In genomic region chr4:99863804-99864203, GRCh38 we compare ENCODE assay signal across 18 cellular contexts. TPM values are rescaled to one million over a fixed set of nuclear protein-coding genes. Genes with fewer than 3 reads are reported as not detected.
A peak's percentile ranks its signal among the peaks of the same experiment; 100 is the strongest.
DNase-seq lines count a peak whose midpoint lies in the region; ATAC-seq and TF ChIP-seq lines count a peak whose summit lies in the region.
"Had no signal": no experiment of that assay in that cellular context is flagged by ENCODE, and none has a peak within 500 bp of the region (broad histone marks: within the 10 kb centered on the region; RNA-seq: fewer than 3 reads in every experiment).

No MANE protein-coding gene starts in this region.

- H3K9me3 ChIP-seq in GM23248 (ENCODE audit: low read depth) (no peaks in the 10 kb centered on the region), transverse colon (no peaks in the 10 kb centered on the region)
- H3K9me3 ChIP-seq: psoas muscle had no signal

- TF ChIP-seq POLR2A in transverse colon (IDR thresholded peaks at IDR 0.05) = no peak

- DNase-seq in GM23248 = peak; percentile 34
- DNase-seq in NCI-H69 (lab: John Stamatoyannopoulos, UW) = peak; percentile 32
- DNase-seq in epithelial cell of esophagus (ENCODE audit: low read depth) = peak; percentile 74
- no peak for DNase-seq in transverse colon
- DNase-seq: activated CD8-positive, alpha-beta memory T cell treated with anti-CD3 and anti-CD28 coated beads, Interleukin-2, amount 10 ng/mL, durations not matched to agents 7 days and 5 days; activated effector memory CD4-positive, alpha-beta T cell treated with anti-CD3 and anti-CD28 coated beads, Interleukin-2, amount 50 U/mL, for 16 hours; foreskin melanocyte; left ventricle myocardium superior; natural killer cell; NK-92 treated with Interleukin-12 subunit alpha and Interleukin-12 subunit beta, amount 100 ng/mL, for 24 hours; psoas muscle; stimulated activated CD4-positive, alpha-beta T cell treated with anti-CD3 and anti-CD28 coated beads, Interleukin-15, amount 100 ng/mL, for 24 hours had no signal

- 23 to 38% methylated on average over 3 of the region's 3 CpGs for WGBS in GM23248 (ENCODE audit: low coverage in 1 of 2, low lambda C conversion rate in 2 of 2, missing lambda C conversion rate in 2 of 2), 2 experiments
- 60 to 61% methylated on average over 2 to 3 of the region's 3 CpGs for WGBS in transverse colon (ENCODE audit: low coverage in 1 of 2), 2 donors

- no peak for ATAC-seq in HG03280 (IDR thresholded peaks at IDR 0.05; ENCODE audit: unreplicated experiment)
- ATAC-seq in GM18498 (IDR thresholded peaks at IDR 0.05; ENCODE audit: unreplicated experiment) = no peak
- ATAC-seq: activated CD4-positive, CD25-positive, alpha-beta regulatory T cell treated with anti-CD3 and anti-CD28 coated beads, Interleukin-2, amount 50 U/mL, for 24 hours; activated CD8-positive, alpha-beta memory T cell treated with anti-CD3 and anti-CD28 coated beads, Interleukin-2, amount 10 ng/mL, durations not matched to agents 7 days and 5 days; HepG2; left ventricle myocardium superior; natural killer cell; psoas muscle had no signal

- no peak overlapping the region for H2AFZ ChIP-seq in GM23248

- H3K36me3 ChIP-seq in GM23248 (ENCODE audit: low read depth) (no peaks in the 10 kb centered on the region), rectal smooth muscle tissue (ENCODE audit: control insufficient read depth, insufficient read depth, low read length) (no peaks in the 10 kb centered on the region), transverse colon (no peaks in the 10 kb centered on the region)

- no peak overlapping the region for H3K4me2 ChIP-seq in GM23248 (ENCODE audit: unreplicated experiment)

- H3K27ac ChIP-seq in GM23248 (no peak overlapping the region), rectal smooth muscle tissue (ENCODE audit: low read depth, low read length) (peak overlapping the region; percentile 30), transverse colon (no peak overlapping the region)
- H3K27ac ChIP-seq: C4-2B, psoas muscle had no signal

- H3K79me2 ChIP-seq in GM23248 (ENCODE audit: insufficient read depth) = no peaks in the 10 kb centered on the region

- H3K9ac ChIP-seq in GM23248 (no peak overlapping the region), rectal smooth muscle tissue (ENCODE audit: low read length) (no peak overlapping the region)

- H3K4me1 ChIP-seq in GM23248 (ENCODE audit: insufficient read depth) (0 out of 2 replicates have a peak, but pooled peaks cover 5% of the 10 kb centered on the region), rectal smooth muscle tissue (ENCODE audit: control insufficient read depth, insufficient read depth, low read length) (peaks cover 6% of the 10 kb centered on the region), transverse colon (peaks cover 0 to 16% (median 4%) of the 10 kb centered on the region in 4 donors)
- H3K4me1 ChIP-seq: psoas muscle had no signal

- TF ChIP-seq CTCF in epithelial cell of esophagus (IDR thresholded peaks at IDR 0.05; ENCODE audit: insufficient read depth, low read depth, low read length, missing control alignments) (no peak), transverse colon (IDR thresholded peaks at IDR 0.05) (no peak)

- no peak for TF ChIP-seq EP300 in transverse colon (IDR thresholded peaks at IDR 0.05; ENCODE audit: low read depth)

- H3K4me3 ChIP-seq in GM23248 (no peak overlapping the region), epithelial cell of esophagus (ENCODE audit: low read length) (no peak overlapping the region), rectal smooth muscle tissue (ENCODE audit: low read length) (no peak overlapping the region), transverse colon (no peak overlapping the region)
- H3K4me3 ChIP-seq: psoas muscle had no signal

- no peaks in the 10 kb centered on the region for H3K9me2 ChIP-seq in GM23248 (ENCODE audit: insufficient read depth)

- H3K27me3 ChIP-seq in GM23248 (replicated peaks; ENCODE audit: insufficient read depth) (0 out of 2 replicates have a peak, but pooled peaks cover 9% of the 10 kb centered on the region), rectal smooth muscle tissue (ENCODE audit: control insufficient read depth, insufficient read depth, low read length) (no peaks in the 10 kb centered on the region), transverse colon (no peaks in the 10 kb centered on the region)

- intact Hi-C loops in transverse colon (cut with DNase I; ENCODE audit: low total_unique reads) = no loop called here

- H3F3A ChIP-seq in GM23248 (ENCODE audit: insufficient read depth) = peaks cover 10% of the 10 kb centered on the region; the same call in 1 of the 2 replicates

- in situ Hi-C loops in GM23248 (cut with MboI) = no loop called here
- in situ Hi-C loops in transverse colon (cut with MboI; ENCODE audit: low pct_ligation_motif_present in 1 of 4, low pct_unique_long_range_greater_than_20kb in 1 of 4, low sequenced_read_pairs in 3 of 4) = no loop called here

- no peaks in the 10 kb centered on the region for H4K20me1 ChIP-seq in GM23248 (ENCODE audit: insufficient read depth)

RNA-seq across cellular contexts. Expression of gene LAMTOR3, which starts 30.4 kb away (rescaled TPM):
- total RNA-seq in GM23248 (2014; rRNA removed; shearing (Covaris generic)) = 47.0 and 68.1 TPM in 2 replicates
- 59.7 and 64.3 TPM in 2 replicates for polyA plus RNA-seq in GM23248 (2016; fragmentation: Nextera tagmentation; extraction: Ambion mirVana)
- 10 to 100 TPM in 3 of 4 donors, under 1 TPM in 1; 1.00 to 60.3 (median 32.0) TPM for total RNA-seq in transverse colon

RNA-seq across cellular contexts. Expression of gene DAPP1, which starts 47.2 kb away (rescaled TPM):
- not detected in 2 replicates for total RNA-seq in GM23248 (2014; rRNA removed; shearing (Covaris generic))
- 0.13 TPM in 1 of 2 replicates, not detected in the other for polyA plus RNA-seq in GM23248 (2016; fragmentation: Nextera tagmentation; extraction: Ambion mirVana)
- total RNA-seq in transverse colon = 10 to 100 TPM in 1 of 4 donors, 1 to 10 TPM in 2, under 1 TPM in 1; 0.41 to 10.7 (median 7.6) TPM
- total RNA-seq: HepG2 had no signal
- polyA plus RNA-seq: HepG2 had no signal
